Comparison of ENCODE assay signal across 16 cellular contexts in the genomic region with DNA sequence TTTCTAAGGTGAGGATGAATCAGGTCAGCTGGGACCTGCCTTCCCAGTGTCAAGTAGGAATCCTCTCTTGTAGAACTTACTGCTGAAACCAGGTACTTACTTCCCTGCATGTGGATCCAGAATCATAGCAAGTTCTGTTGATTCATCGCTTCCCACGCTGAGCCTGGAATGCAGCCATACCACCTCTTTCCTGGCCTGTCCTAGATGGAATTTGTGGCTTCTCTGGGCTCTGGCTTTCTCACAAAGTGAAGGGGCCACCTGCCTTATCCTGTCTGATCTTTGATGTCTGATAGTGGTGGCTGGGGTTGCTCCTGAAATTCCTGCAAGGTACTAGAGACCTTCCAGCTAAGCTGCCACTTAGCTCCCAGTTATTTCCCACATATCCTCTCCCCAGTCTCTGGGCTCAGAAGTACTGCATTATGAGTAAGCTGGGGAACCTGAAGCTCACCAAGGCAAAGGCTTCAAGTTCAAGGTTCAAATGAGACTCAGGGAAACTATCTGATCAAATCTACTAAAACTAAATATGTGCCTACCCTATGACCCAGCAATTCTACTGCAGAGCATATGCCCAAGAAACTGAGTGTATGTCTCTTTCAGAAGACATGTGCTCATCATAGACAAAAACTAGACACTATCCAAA.
A peak's percentile ranks its signal among the peaks of the same experiment; 100 is the strongest.
DNase-seq lines count a peak whose midpoint lies in the region; FAIRE-seq and TF ChIP-seq lines count a peak whose summit lies in the region.
"Had no signal": no experiment of that assay in that cellular context is flagged by ENCODE, and none has a peak within 500 bp of the region (broad histone marks: within the 10 kb centered on the region; RNA-seq: fewer than 3 reads in every experiment).

No MANE protein-coding gene starts in this region.

- no peaks in the 10 kb centered on the region for H3K79me2 ChIP-seq in keratinocyte (ENCODE audit: control insufficient read depth, insufficient read depth, low read length)

- H3K4me1 ChIP-seq in keratinocyte (ENCODE audit: control insufficient read depth, extremely low read depth, insufficient read depth, low read length): peaks cover 7% of the 10 kb centered on the region

- no peak for TF ChIP-seq EP300 in Ishikawa (IDR thresholded peaks at IDR 0.05; ENCODE audit: borderline replicate concordance)

- no peaks in the 10 kb centered on the region for H3K9me1 ChIP-seq in keratinocyte (ENCODE audit: control insufficient read depth, extremely low read depth, insufficient read depth, low read length)

- no peak overlapping the region for H3K9ac ChIP-seq in keratinocyte (ENCODE audit: control insufficient read depth, extremely low read depth, insufficient read depth, low read length)

- FAIRE-seq in bronchial epithelial cell (lab: Jason Lieb, UNC): no peak
- FAIRE-seq in keratinocyte (lab: Jason Lieb, UNC): peak; percentile 20
- FAIRE-seq: colon had no signal

- H4K20me1 ChIP-seq in keratinocyte (ENCODE audit: control insufficient read depth, extremely low read depth, insufficient read depth, low read length): no peaks in the 10 kb centered on the region

- H3K9me3 ChIP-seq in keratinocyte (ENCODE audit: control insufficient read depth, low read depth, low read length): no peaks in the 10 kb centered on the region

- no peak overlapping the region for H2AFZ ChIP-seq in keratinocyte (ENCODE audit: control insufficient read depth, low read length)

- H3K36me3 ChIP-seq in bronchial epithelial cell (ENCODE audit: control insufficient read depth, insufficient read depth, low read length) (no peaks in the 10 kb centered on the region), keratinocyte (ENCODE audit: control insufficient read depth in 2 of 2, extremely low read depth in 1 of 2, insufficient read depth in 2 of 2, low read length in 2 of 2) (no peaks in the 10 kb centered on the region)

- dilution Hi-C loops in keratinocyte (cut with MboI; ENCODE audit: extremely low pct_ligation_motif_present, low sequenced_read_pairs): no loop called here

- no peak overlapping the region for H3K27ac ChIP-seq in keratinocyte (ENCODE audit: control insufficient read depth, insufficient read depth, low read length)

- DNase-seq in AG09309 (ENCODE audit: low read depth) (peak; percentile 25), bronchial epithelial cell (ENCODE audit: low read depth) (peak; percentile 49), keratinocyte (ENCODE audit: low read depth, low spot score) (no peak), NOMO-1 treated with dmso at 0.1 percent for 144 hours (lab: John Stamatoyannopoulos, UW; ENCODE audit: unreplicated experiment) (no peak), NCI-H1417 treated with DMSO at 0.1 percent for 48 hours (lab: John Stamatoyannopoulos, UW) (no peak), T-helper 1 cell (no peak)
- DNase-seq in activated T-cell treated with anti-CD3 and anti-CD28 coated beads, Interleukin-2, amount 50 U/mL, for 48 hours: no peak
- DNase-seq: activated CD4-positive, alpha-beta T cell treated with anti-CD3 and anti-CD28 coated beads for 1 hour; activated naive CD8-positive, alpha-beta T cell treated with anti-CD3 and anti-CD28 coated beads, Interleukin-2, amount 10 ng/mL, durations not matched to agents 7 days and 5 days; activated T-cell treated with anti-CD3 and anti-CD28 coated beads for 4 hours; erythroblast; NCI-H1092 treated with DMSO at 0.1 percent for 48 hours; NCI-H446; OCI-M1 had no signal

- no peaks in the 10 kb centered on the region for H3K27me3 ChIP-seq in bronchial epithelial cell (ENCODE audit: control insufficient read depth, insufficient read depth, low read length)
- no peaks in the 10 kb centered on the region for H3K27me3 ChIP-seq in keratinocyte (ENCODE audit: control insufficient read depth, extremely low read depth, insufficient read depth, low read length)

- TF ChIP-seq RAD21 in Ishikawa (IDR thresholded peaks at IDR 0.05; ENCODE audit: low read depth): no peak

- TF ChIP-seq CTCF in AG09309 (IDR thresholded peaks at IDR 0.05; ENCODE audit: control insufficient read depth, insufficient read depth, low read depth, low read length, missing control alignments) (no peak), bronchial epithelial cell (IDR thresholded peaks at IDR 0.05; ENCODE audit: insufficient read depth, low read length, severe bottlenecking) (no peak), keratinocyte (optimal IDR thresholded peaks at IDR 0.05 in 1 of 3, IDR thresholded peaks at IDR 0.05 in 1 of 3, conservative IDR thresholded peaks at IDR 0.05 in 1 of 3; ENCODE audit: extremely low read depth in 1 of 3, insufficient read depth in 2 of 3, low read length in 3 of 3) (no peak)

- H3K4me3 ChIP-seq in AG09309 (ENCODE audit: control insufficient read depth, low read depth, low read length) (no peak overlapping the region), bronchial epithelial cell (ENCODE audit: low read depth, low read length) (no peak overlapping the region), keratinocyte (ENCODE audit: control insufficient read depth in 2 of 3, extremely low read depth in 1 of 3, insufficient read depth in 2 of 3, low read depth in 1 of 3, low read length in 3 of 3) (no peak overlapping the region)

- H3K4me2 ChIP-seq in keratinocyte (ENCODE audit: control insufficient read depth, extremely low read depth, insufficient read depth, low read depth, low read length): no peak overlapping the region

TF ChIP-seq in Ishikawa, 13 proteins besides CTCF, POLR2A, EP300 and RAD21:
- TF ChIP-seq, protein P1, sequence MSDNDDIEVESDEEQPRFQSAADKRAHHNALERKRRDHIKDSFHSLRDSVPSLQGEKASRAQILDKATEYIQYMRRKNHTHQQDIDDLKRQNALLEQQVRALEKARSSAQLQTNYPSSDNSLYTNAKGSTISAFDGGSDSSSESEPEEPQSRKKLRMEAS (IDR thresholded peaks at IDR 0.05): no peak
- TF ChIP-seq CEBPB (IDR thresholded peaks at IDR 0.05) (no peak), TAF1 (IDR thresholded peaks at IDR 0.05; ENCODE audit: low read depth) (no peak), NFIC (IDR thresholded peaks at IDR 0.05) (peak; percentile 15; the same call in 1 of the 2 replicates), TEAD4 (IDR thresholded peaks at IDR 0.05) (peak; percentile 72)
- TF ChIP-seq, protein P2, sequence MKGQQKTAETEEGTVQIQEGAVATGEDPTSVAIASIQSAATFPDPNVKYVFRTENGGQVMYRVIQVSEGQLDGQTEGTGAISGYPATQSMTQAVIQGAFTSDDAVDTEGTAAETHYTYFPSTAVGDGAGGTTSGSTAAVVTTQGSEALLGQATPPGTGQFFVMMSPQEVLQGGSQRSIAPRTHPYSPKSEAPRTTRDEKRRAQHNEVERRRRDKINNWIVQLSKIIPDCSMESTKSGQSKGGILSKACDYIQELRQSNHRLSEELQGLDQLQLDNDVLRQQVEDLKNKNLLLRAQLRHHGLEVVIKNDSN (IDR thresholded peaks at IDR 0.05): no peak
- TF ChIP-seq, protein P3, sequence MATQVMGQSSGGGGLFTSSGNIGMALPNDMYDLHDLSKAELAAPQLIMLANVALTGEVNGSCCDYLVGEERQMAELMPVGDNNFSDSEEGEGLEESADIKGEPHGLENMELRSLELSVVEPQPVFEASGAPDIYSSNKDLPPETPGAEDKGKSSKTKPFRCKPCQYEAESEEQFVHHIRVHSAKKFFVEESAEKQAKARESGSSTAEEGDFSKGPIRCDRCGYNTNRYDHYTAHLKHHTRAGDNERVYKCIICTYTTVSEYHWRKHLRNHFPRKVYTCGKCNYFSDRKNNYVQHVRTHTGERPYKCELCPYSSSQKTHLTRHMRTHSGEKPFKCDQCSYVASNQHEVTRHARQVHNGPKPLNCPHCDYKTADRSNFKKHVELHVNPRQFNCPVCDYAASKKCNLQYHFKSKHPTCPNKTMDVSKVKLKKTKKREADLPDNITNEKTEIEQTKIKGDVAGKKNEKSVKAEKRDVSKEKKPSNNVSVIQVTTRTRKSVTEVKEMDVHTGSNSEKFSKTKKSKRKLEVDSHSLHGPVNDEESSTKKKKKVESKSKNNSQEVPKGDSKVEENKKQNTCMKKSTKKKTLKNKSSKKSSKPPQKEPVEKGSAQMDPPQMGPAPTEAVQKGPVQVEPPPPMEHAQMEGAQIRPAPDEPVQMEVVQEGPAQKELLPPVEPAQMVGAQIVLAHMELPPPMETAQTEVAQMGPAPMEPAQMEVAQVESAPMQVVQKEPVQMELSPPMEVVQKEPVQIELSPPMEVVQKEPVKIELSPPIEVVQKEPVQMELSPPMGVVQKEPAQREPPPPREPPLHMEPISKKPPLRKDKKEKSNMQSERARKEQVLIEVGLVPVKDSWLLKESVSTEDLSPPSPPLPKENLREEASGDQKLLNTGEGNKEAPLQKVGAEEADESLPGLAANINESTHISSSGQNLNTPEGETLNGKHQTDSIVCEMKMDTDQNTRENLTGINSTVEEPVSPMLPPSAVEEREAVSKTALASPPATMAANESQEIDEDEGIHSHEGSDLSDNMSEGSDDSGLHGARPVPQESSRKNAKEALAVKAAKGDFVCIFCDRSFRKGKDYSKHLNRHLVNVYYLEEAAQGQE (IDR thresholded peaks at IDR 0.05; ENCODE audit: low read depth): no peak

Comparison
In these comparisons a context has a peak if more than half of its experiments do, and no peak if none do; other contexts are left out.
1. DNase-seq: peak in AG09309 (single experiment) and bronchial epithelial cell (single experiment); none in keratinocyte (single experiment), NOMO-1 treated with dmso at 0.1 percent for 144 hours (single experiment), NCI-H1417 treated with DMSO at 0.1 percent for 48 hours (single experiment), T-helper 1 cell (0 of 5) and activated T-cell treated with anti-CD3 and anti-CD28 coated beads, Interleukin-2, amount 50 U/mL, for 48 hours (0 of 2).